In the genomic region with DNA sequence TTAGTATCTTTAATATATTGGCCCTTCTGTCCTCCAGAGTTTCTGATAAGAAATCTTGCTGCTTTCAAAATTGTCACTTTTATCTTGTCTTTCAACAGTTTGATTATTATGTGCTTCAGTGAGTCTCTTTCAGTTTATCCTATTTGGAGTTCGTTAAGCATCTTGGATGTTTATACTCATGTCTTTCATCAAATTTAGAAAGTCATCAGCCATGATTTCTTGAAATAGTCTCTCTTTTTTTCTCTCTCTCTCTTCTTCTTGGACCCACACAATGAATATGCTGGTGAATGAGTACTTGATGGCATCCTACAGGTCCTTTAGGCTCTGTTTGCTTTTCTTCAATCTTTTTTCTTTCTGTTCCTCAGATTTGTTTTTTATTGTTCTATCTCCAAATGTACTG, we compare ENCODE assay signal across 6 cellular contexts.
"Had no signal": no experiment of that assay in that cellular context is flagged by ENCODE, and none has a peak within 500 bp of the region (broad histone marks: within the 10 kb centered on the region; RNA-seq: fewer than 3 reads in every experiment).

No MANE protein-coding gene starts in this region.

- H3K27ac ChIP-seq: HL-60, KMS-11 had no signal

- H3K4me3 ChIP-seq: K562 had no signal

- DNase-seq: IMR-90, KBM-7, KG1 had no signal
